ENCODE assay signal across 1 cellular context in genomic region chr1:230824571-230825060, GRCh38.
TF ChIP-seq lines count a peak whose summit lies in the region.

No MANE protein-coding gene starts in this region.

TF ChIP-seq in HepG2, 621 proteins besides CTCF, POLR2A, EP300 and RAD21 (continued from another document):
- no peak for TF ChIP-seq FOXP1 (IDR thresholded peaks at IDR 0.05)
- TF ChIP-seq FOXP1 (CRISPR knock-in tag; IDR thresholded peaks at IDR 0.05): no peak
- TF ChIP-seq ZMYM4 (CRISPR knock-in tag; IDR thresholded peaks at IDR 0.05): no peak
- TF ChIP-seq ZNF7 (CRISPR knock-in tag; IDR thresholded peaks at IDR 0.05): no peak
- no peak for TF ChIP-seq KDM4B (CRISPR knock-in tag; IDR thresholded peaks at IDR 0.05)
- no peak for TF ChIP-seq ZNF549 (CRISPR knock-in tag; IDR thresholded peaks at IDR 0.05)
